Comparison of ENCODE assay signal across 1 cellular context in the genomic region with DNA sequence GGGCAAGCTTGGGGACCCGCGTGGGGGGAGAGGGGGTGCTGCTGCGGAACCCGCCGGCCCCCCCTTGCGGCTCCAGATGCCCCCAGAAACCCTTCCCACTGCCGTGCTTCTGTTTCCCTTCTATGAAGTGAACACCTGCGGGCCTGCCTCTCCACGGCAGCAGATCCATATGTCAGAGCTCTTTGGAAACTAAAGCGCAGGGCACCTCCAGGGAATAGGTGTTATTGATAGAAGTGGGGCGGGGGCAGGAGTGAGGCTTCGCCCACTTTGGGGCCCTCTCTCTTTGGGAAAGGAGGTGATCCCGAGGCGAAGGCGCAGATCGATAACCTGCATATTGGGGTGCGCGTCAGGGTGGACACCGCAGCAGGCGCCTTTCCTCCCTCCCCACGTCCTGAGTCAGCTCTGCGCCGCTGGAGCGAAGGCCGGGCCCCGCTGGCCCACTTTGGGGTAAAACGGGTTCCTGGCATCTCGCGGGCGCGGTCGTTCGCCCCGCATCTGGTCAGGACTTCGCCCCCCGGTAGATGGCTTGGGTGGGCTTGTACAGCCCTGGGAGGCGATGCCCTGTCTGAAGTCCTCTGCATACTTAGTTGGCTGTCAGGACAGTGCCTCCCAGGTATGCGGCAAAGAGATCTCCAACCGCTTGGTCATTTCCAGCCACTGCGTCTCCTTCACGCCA.
TF ChIP-seq lines count a peak whose summit lies in the region.

No MANE protein-coding gene starts in this region.

TF ChIP-seq in GM12878, 131 proteins besides CTCF, POLR2A, EP300 and RAD21:
- TF ChIP-seq ZNF384 (IDR thresholded peaks at IDR 0.05; ENCODE audit: borderline replicate concordance, low read depth, low read length): no peak
- peak; percentile 14; the same call in 1 of the 2 replicates for TF ChIP-seq IKZF1 (conservative IDR thresholded peaks at IDR 0.05)
- no peak for TF ChIP-seq SUPT20H (IDR thresholded peaks at IDR 0.05; ENCODE audit: borderline replicate concordance, control insufficient read depth, low read depth, low read length)
- no peak for TF ChIP-seq BMI1 (IDR thresholded peaks at IDR 0.05; ENCODE audit: borderline replicate concordance)
- 0 out of 2 replicates have a peak, but pooled peaks have one; percentile 8 for TF ChIP-seq NKRF (conservative IDR thresholded peaks at IDR 0.05)
- TF ChIP-seq ZNF622 (IDR thresholded peaks at IDR 0.05): no peak
- no peak for TF ChIP-seq CHD2 (IDR thresholded peaks at IDR 0.05; ENCODE audit: borderline replicate concordance, low read depth, low read length)
- TF ChIP-seq MXI1 (IDR thresholded peaks at IDR 0.05; ENCODE audit: low read depth, low read length): no peak; the same call in 1 of the 2 replicates
- no peak for TF ChIP-seq ZBTB40 (IDR thresholded peaks at IDR 0.05; ENCODE audit: borderline replicate concordance)
- TF ChIP-seq SMARCA5 (IDR thresholded peaks at IDR 0.05): 0 out of 2 replicates have a peak, but pooled peaks have one; percentile 10
- TF ChIP-seq ZBTB11 (CRISPR knock-in tag; IDR thresholded peaks at IDR 0.05): no peak
- TF ChIP-seq, protein P1, sequence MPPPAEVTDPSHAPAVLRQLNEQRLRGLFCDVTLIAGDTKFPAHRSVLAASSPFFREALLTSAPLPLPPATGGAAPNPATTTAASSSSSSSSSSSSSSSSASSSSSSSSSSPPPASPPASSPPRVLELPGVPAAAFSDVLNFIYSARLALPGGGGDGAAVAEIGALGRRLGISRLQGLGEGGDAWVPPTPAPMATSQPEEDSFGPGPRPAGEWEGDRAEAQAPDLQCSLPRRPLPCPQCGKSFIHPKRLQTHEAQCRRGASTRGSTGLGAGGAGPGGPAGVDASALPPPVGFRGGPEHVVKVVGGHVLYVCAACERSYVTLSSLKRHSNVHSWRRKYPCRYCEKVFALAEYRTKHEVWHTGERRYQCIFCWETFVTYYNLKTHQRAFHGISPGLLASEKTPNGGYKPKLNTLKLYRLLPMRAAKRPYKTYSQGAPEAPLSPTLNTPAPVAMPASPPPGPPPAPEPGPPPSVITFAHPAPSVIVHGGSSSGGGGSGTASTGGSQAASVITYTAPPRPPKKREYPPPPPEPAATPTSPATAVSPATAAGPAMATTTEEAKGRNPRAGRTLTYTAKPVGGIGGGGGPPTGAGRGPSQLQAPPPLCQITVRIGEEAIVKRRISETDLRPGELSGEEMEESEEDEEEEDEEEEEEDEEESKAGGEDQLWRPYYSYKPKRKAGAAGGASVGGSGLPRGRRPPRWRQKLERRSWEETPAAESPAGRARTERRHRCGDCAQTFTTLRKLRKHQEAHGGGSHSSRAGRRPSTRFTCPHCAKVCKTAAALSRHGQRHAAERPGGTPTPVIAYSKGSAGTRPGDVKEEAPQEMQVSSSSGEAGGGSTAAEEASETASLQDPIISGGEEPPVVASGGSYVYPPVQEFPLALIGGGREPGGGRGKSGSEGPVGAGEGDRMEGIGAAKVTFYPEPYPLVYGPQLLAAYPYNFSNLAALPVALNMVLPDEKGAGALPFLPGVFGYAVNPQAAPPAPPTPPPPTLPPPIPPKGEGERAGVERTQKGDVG (CRISPR knock-in tag; IDR thresholded peaks at IDR 0.05): no peak
- TF ChIP-seq JUNB (IDR thresholded peaks at IDR 0.05): no peak
- no peak for TF ChIP-seq NFYA (IDR thresholded peaks at IDR 0.05; ENCODE audit: borderline replicate concordance, low read depth, low read length)
- TF ChIP-seq E2F4 (IDR thresholded peaks at IDR 0.05; ENCODE audit: low read depth, low read length): no peak
